Comparison of ENCODE assay signal across 8 cellular contexts in the genomic region with DNA sequence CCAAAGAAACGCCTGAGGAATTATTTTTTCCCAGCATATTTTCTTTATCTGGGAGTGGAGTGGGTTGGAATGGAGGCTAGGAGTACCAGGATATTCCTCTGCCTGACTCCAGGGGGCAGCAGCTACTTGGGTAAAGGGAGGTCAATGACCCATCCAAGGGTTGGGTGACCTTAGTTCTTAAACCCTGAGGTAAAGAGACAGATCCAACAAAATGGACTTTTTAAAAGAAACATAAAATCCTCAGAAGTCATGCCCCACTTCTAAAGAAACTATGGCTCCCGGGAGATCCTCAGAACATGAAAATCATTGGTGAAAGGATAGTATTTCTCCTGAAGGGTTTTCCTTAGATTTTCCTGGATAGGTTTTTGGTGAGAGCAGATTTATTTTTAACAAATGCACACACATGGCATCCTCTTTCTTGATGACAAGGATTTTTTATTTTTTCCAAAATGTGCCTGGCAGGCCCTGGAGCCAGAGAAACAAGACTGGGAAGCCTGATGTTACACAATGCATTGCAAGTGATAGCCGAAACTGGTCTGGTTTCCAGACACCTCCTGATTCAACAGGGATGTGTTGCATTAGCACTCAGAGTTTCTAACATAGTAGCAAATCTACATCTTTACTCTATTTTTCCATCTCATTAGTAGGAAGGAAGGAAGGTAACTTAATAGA.
DNase-seq lines count a peak whose midpoint lies in the region; ATAC-seq and TF ChIP-seq lines count a peak whose summit lies in the region.

No MANE protein-coding gene starts in this region.

- H3K4me2 ChIP-seq in MM.1S (ENCODE audit: low read depth, low read length) (no peak overlapping the region), skeletal muscle satellite cell (ENCODE audit: low read length) (peak overlapping the region; percentile 80)

- H3K4me3 ChIP-seq in MM.1S (ENCODE audit: low read length) = no peak overlapping the region
- H3K4me3 ChIP-seq in WERI-Rb-1 (ENCODE audit: low read depth, low read length) = no peak overlapping the region
- no peak overlapping the region for H3K4me3 ChIP-seq in left ventricle myocardium inferior
- H3K4me3 ChIP-seq in skeletal muscle satellite cell (ENCODE audit: low read length) = peak overlapping the region; percentile 59

- DNase-seq in A172 (ENCODE audit: low spot score) (peak; percentile 62), EL (peak; percentile 52), MM.1S (peak; percentile 45), WERI-Rb-1 (peak; percentile 68), left ventricle myocardium inferior (no peak)

- H3K9me2 ChIP-seq in MM.1S (replicated peaks; ENCODE audit: insufficient read depth, low read length) = no peaks in the 10 kb centered on the region

- H2AFZ ChIP-seq in MM.1S (ENCODE audit: low read length) = no peak overlapping the region

- no peaks in the 10 kb centered on the region for H3K36me3 ChIP-seq in MM.1S (replicated peaks; ENCODE audit: insufficient read depth, low read length)
- H3K36me3 ChIP-seq in WERI-Rb-1 = no peaks in the 10 kb centered on the region
- H3K36me3 ChIP-seq in left ventricle myocardium inferior = no peaks in the 10 kb centered on the region
- H3K36me3 ChIP-seq in skeletal muscle satellite cell (ENCODE audit: insufficient read depth, low read length) = no peaks in the 10 kb centered on the region

- H3K27ac ChIP-seq in MM.1S (ENCODE audit: low read length) = no peak overlapping the region
- H3K27ac ChIP-seq in WERI-Rb-1 = no peak overlapping the region
- peak overlapping the region; percentile 37 for H3K27ac ChIP-seq in left ventricle myocardium inferior (replicated peaks)

- peak; percentile 83 for TF ChIP-seq CTCF in MM.1S (IDR thresholded peaks at IDR 0.05; ENCODE audit: low read length)
- TF ChIP-seq CTCF in WERI-Rb-1 (IDR thresholded peaks at IDR 0.05; ENCODE audit: low read depth, low read length) = peak; percentile 72
- TF ChIP-seq CTCF in left ventricle myocardium inferior (IDR thresholded peaks at IDR 0.05; ENCODE audit: borderline replicate concordance) = peak; percentile 84

- H4K20me1 ChIP-seq in MM.1S (ENCODE audit: insufficient read depth, low read length) = no peaks in the 10 kb centered on the region

- H3K9me3 ChIP-seq in MM.1S (replicated peaks; ENCODE audit: insufficient read depth, low read length) = no peaks in the 10 kb centered on the region
- no peaks in the 10 kb centered on the region for H3K9me3 ChIP-seq in WERI-Rb-1 (ENCODE audit: severe bottlenecking)
- H3K9me3 ChIP-seq in left ventricle myocardium inferior (replicated peaks) = no peaks in the 10 kb centered on the region
- no peaks in the 10 kb centered on the region for H3K9me3 ChIP-seq in skeletal muscle satellite cell (replicated peaks; ENCODE audit: low read length)

- H3K9ac ChIP-seq in MM.1S (ENCODE audit: low read length) (no peak overlapping the region), skeletal muscle satellite cell (ENCODE audit: low read depth, low read length) (peak overlapping the region; percentile 60)

- H3K4me1 ChIP-seq in MM.1S (ENCODE audit: low read length) (no peaks in the 10 kb centered on the region), left ventricle myocardium inferior (no peaks in the 10 kb centered on the region), skeletal muscle satellite cell (ENCODE audit: control insufficient read depth, insufficient read depth, low read length) (no peaks in the 10 kb centered on the region)

- no peak for ATAC-seq in GM21528 (IDR thresholded peaks at IDR 0.05; ENCODE audit: low FRiP score, unreplicated experiment)
- ATAC-seq in GM18867 (IDR thresholded peaks at IDR 0.05; ENCODE audit: unreplicated experiment) = no peak

- intact Hi-C loops in left ventricle myocardium inferior (cut with micrococcal nuclease) = loop anchor here (10.0 kb wide), 1 partner anchor 548 kb away; no protein-coding TSS in a partner anchor

- H3F3A ChIP-seq in MM.1S (ENCODE audit: insufficient read depth, low read length) = no peaks in the 10 kb centered on the region

- no peaks in the 10 kb centered on the region for H3K79me2 ChIP-seq in MM.1S (ENCODE audit: low read length)

- H3K27me3 ChIP-seq in MM.1S (replicated peaks; ENCODE audit: insufficient read depth, low read length) (no peaks in the 10 kb centered on the region), WERI-Rb-1 (ENCODE audit: insufficient read depth, low read depth, severe bottlenecking) (no peaks in the 10 kb centered on the region), left ventricle myocardium inferior (ENCODE audit: low read depth) (no peaks in the 10 kb centered on the region), skeletal muscle satellite cell (ENCODE audit: control insufficient read depth, insufficient read depth, low read length) (peaks cover 13% of the 10 kb centered on the region)
